In genomic region chr10:21516270-21517131, GRCh38 we compare ENCODE assay signal across 8 cellular contexts. TPM values are rescaled to one million over a fixed set of nuclear protein-coding genes. Genes with fewer than 3 reads are reported as not detected.
DNase-seq lines count a peak whose midpoint lies in the region; ATAC-seq and TF ChIP-seq lines count a peak whose summit lies in the region.

No MANE protein-coding gene starts in this region.

- no peaks in the 10 kb centered on the region for H3K9me3 Mint-ChIP-seq in activated naive CD4-positive, alpha-beta T cell treated with anti-CD3 and anti-CD28 coated beads, Interleukin-2, amount 50 U/mL, for 72 hours
- H3K9me3 Mint-ChIP-seq in glutamatergic neuron (ENCODE audit: unreplicated experiment), result peaks cover 18% of the 10 kb centered on the region

- peak overlapping the region; percentile 96 for H3K4me2 ChIP-seq in OCI-LY1 (ENCODE audit: low read length)

- no peak overlapping the region for H3K27ac Mint-ChIP-seq in activated naive CD4-positive, alpha-beta T cell treated with anti-CD3 and anti-CD28 coated beads, Interleukin-2, amount 50 U/mL, for 72 hours
- peak overlapping the region; percentile 77 for H3K27ac Mint-ChIP-seq in glutamatergic neuron (ENCODE audit: unreplicated experiment)

- H3K27ac ChIP-seq in OCI-LY1 (ENCODE audit: low read depth, low read length, poor library complexity, severe bottlenecking), result no peak overlapping the region

- peaks cover 25% of the 10 kb centered on the region for H3K27me3 Mint-ChIP-seq in glutamatergic neuron (ENCODE audit: unreplicated experiment)

- H3F3A ChIP-seq in OCI-LY1 (ENCODE audit: insufficient read depth, low read length), result no peaks in the 10 kb centered on the region

- H4K20me1 ChIP-seq in OCI-LY1 (ENCODE audit: insufficient read depth, low read length), result no peaks in the 10 kb centered on the region

- H3K27me3 ChIP-seq in OCI-LY1 (ENCODE audit: insufficient read depth, low read length), result peaks cover 7% of the 10 kb centered on the region

- TF ChIP-seq CTCF in OCI-LY1 (IDR thresholded peaks at IDR 0.05; ENCODE audit: low read length), result no peak
- no peak for TF ChIP-seq CTCF in glutamatergic neuron (IDR thresholded peaks at IDR 0.05; ENCODE audit: partially characterized antibody, unreplicated experiment)
- TF ChIP-seq CTCF in omental fat pad (IDR thresholded peaks at IDR 0.05), result no peak

- H3K4me1 Mint-ChIP-seq in glutamatergic neuron (ENCODE audit: low read depth, unreplicated experiment), result peaks cover 39% of the 10 kb centered on the region

- no peaks in the 10 kb centered on the region for H3K9me3 ChIP-seq in OCI-LY1 (ENCODE audit: low read length)

- no peaks in the 10 kb centered on the region for H3K79me2 ChIP-seq in OCI-LY1 (ENCODE audit: insufficient read depth, low read length)

- no peaks in the 10 kb centered on the region for H3K36me3 ChIP-seq in OCI-LY1 (ENCODE audit: insufficient read depth, low read length)

- peaks cover 36% of the 10 kb centered on the region for H3K4me1 ChIP-seq in OCI-LY1 (ENCODE audit: insufficient read depth, low read length, severe bottlenecking)

- H3K9ac ChIP-seq in OCI-LY1 (ENCODE audit: low read length), result no peak overlapping the region

- no peaks in the 10 kb centered on the region for H3K9me2 ChIP-seq in OCI-LY1 (ENCODE audit: low read depth, low read length)

- no peak overlapping the region for H2AFZ ChIP-seq in OCI-LY1 (ENCODE audit: low read length)

- H3K4me3 Mint-ChIP-seq in glutamatergic neuron (ENCODE audit: unreplicated experiment), result peak overlapping the region; percentile 89

- no peaks in the 10 kb centered on the region for H3K36me3 Mint-ChIP-seq in activated naive CD4-positive, alpha-beta T cell treated with anti-CD3 and anti-CD28 coated beads, Interleukin-2, amount 50 U/mL, for 72 hours
- no peaks in the 10 kb centered on the region for H3K36me3 Mint-ChIP-seq in glutamatergic neuron (ENCODE audit: unreplicated experiment)

- peak; percentile 45 for DNase-seq in stimulated activated CD4-positive, alpha-beta T cell treated with anti-CD3 and anti-CD28 coated beads, Interleukin-12 subunit alpha, Interleukin-12 subunit beta, amount 100 ng/mL, for 4 hours
- DNase-seq in stimulated activated CD4-positive, alpha-beta T cell treated with anti-CD3 and anti-CD28 coated beads, Interleukin-1b, Interleukin-23, amount 100 ng/mL, for 48 hours, result no peak
- peak in 1 of 2 donors; percentile 54 for DNase-seq in activated naive CD4-positive, alpha-beta T cell treated with anti-CD3 and anti-CD28 coated beads, Interleukin-2, amount 50 U/mL, for 72 hours (ENCODE audit: low spot score in 2 of 2)
- peak; percentile 77 for DNase-seq in glutamatergic neuron
- no peak for DNase-seq in omental fat pad (ENCODE audit: low spot score)
- no peak for DNase-seq in GM19238 (ENCODE audit: insufficient read length, low spot score)

- ATAC-seq in HG02884 (IDR thresholded peaks at IDR 0.05; ENCODE audit: unreplicated experiment) (peak; percentile 52), omental fat pad (ENCODE audit: low FRiP score) (peak; percentile 51)
- ATAC-seq in activated naive CD4-positive, alpha-beta T cell treated with anti-CD3 and anti-CD28 coated beads, Interleukin-2, amount 50 U/mL, for 72 hours, result peak; percentile 76 to 78

- peak overlapping the region; percentile 68 for H3K4me3 ChIP-seq in OCI-LY1 (ENCODE audit: low read depth, low read length, poor library complexity, severe bottlenecking)

RNA-seq across cellular contexts. Expression of gene SKIDA1, which starts 9.0 kb away (rescaled TPM):
- total RNA-seq in activated naive CD4-positive, alpha-beta T cell treated with anti-CD3 and anti-CD28 coated beads, Interleukin-2, amount 50 U/mL, for 72 hours, result under 1 TPM in 1 of 2 donors, not detected in 1; 0.54 TPM
- total RNA-seq in glutamatergic neuron (ENCODE audit: unreplicated experiment) (1.3 TPM), omental fat pad (1 to 10 TPM in 2 of 4 donors, under 1 TPM in 2; 0.36 to 1.4 (median 0.77) TPM)

RNA-seq across cellular contexts. Expression of gene MLLT10, which starts 17.5 kb away (rescaled TPM):
- 10 to 100 TPM; 20.1 to 46.4 TPM for total RNA-seq in activated naive CD4-positive, alpha-beta T cell treated with anti-CD3 and anti-CD28 coated beads, Interleukin-2, amount 50 U/mL, for 72 hours
- total RNA-seq in glutamatergic neuron (ENCODE audit: unreplicated experiment) (50.9 TPM), omental fat pad (10 to 100 TPM; 33.4 to 58.1 (median 43.6) TPM)

Comparison
In these comparisons a context has a peak if more than half of its experiments do, and no peak if none do; other contexts are left out.
1. DNase-seq: peak in stimulated activated CD4-positive, alpha-beta T cell treated with anti-CD3 and anti-CD28 coated beads, Interleukin-12 subunit alpha, Interleukin-12 subunit beta, amount 100 ng/mL, for 4 hours (single experiment) and glutamatergic neuron (single experiment); none in stimulated activated CD4-positive, alpha-beta T cell treated with anti-CD3 and anti-CD28 coated beads, Interleukin-1b, Interleukin-23, amount 100 ng/mL, for 48 hours (single experiment), omental fat pad (single experiment) and GM19238 (single experiment).
2. Peak in every context shown above with its lines, with median percentiles within 50 percentile points of each other: ATAC-seq.